Comparison of ENCODE assay signal across 19 cellular contexts in the genomic region with DNA sequence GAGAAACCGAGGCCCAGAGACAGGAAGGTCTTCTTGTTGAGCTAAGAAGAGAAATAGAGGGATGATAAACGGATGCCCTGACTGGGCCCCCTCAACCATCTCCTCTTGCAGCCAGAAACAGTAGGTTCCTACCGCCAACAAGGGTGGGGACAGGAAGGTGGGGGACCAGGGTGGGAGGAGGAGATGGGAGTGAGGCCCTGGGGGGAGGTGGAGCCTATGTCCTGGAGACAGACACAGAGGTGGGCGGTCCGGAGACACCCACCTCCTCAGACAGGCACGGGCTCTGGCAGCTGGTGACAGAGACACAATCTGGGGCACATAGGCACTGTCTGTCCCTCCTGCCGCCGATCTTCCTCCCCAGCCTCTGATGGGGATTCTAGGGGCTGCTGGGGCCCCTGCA. TPM values are rescaled to one million over a fixed set of nuclear protein-coding genes. Genes with fewer than 3 reads are reported as not detected.
DNase-seq lines count a peak whose midpoint lies in the region; FAIRE-seq and TF ChIP-seq lines count a peak whose summit lies in the region.
"Had no signal": no experiment of that assay in that cellular context is flagged by ENCODE, and none has a peak within 500 bp of the region (broad histone marks: within the 10 kb centered on the region; RNA-seq: fewer than 3 reads in every experiment).

No MANE protein-coding gene starts in this region.

- no peaks in the 10 kb centered on the region for H3K9me3 ChIP-seq in BLaER1
- no peaks in the 10 kb centered on the region for H3K9me3 ChIP-seq in HEK293 (ENCODE audit: control insufficient read depth, insufficient read depth, low read depth, low read length)
- H3K9me3 ChIP-seq in astrocyte (ENCODE audit: insufficient read depth, low read depth, low read length): no peaks in the 10 kb centered on the region
- H3K9me3 ChIP-seq in H9 (ENCODE audit: control insufficient read depth, low read depth, low read length): no peaks in the 10 kb centered on the region
- H3K9me3 ChIP-seq: esophagus squamous epithelium, SJCRH30, upper lobe of right lung had no signal

- H3K4ac ChIP-seq in H9 (ENCODE audit: low read depth, low read length): no peak overlapping the region

- H2BK15ac ChIP-seq in H9 (ENCODE audit: low read depth, low read length): no peak overlapping the region

- H3K4me2 ChIP-seq in BLaER1 (peak overlapping the region; percentile 97), astrocyte (ENCODE audit: low read length) (no peak overlapping the region), H9 (ENCODE audit: insufficient read depth, insufficient read length, low read length) (no peak overlapping the region)
- H3K4me2 ChIP-seq: KMS-11 had no signal

- intact Hi-C loops in head of caudate nucleus (cut with DNase I): no loop called here

- no peak overlapping the region for H2AFZ ChIP-seq in astrocyte (ENCODE audit: low read depth, low read length)
- no peak overlapping the region for H2AFZ ChIP-seq in H9 (ENCODE audit: low read length)

- peak overlapping the region; percentile 97 for H3K27ac Mint-ChIP-seq in astrocyte (ENCODE audit: unreplicated experiment)
- H3K27ac Mint-ChIP-seq in osteocyte (ENCODE audit: unreplicated experiment): peak overlapping the region; percentile 96
- H3K27ac Mint-ChIP-seq in H9: no peak overlapping the region
- H3K27ac Mint-ChIP-seq: activated naive CD8-positive, alpha-beta T cell treated with anti-CD3 and anti-CD28 coated beads, Interleukin-2, amount 10 ng/mL, durations not matched to agents 7 days and 5 days had no signal

- H3K36me3 Mint-ChIP-seq in astrocyte (ENCODE audit: low read depth, unreplicated experiment) (no peaks in the 10 kb centered on the region), osteocyte (ENCODE audit: unreplicated experiment) (no peaks in the 10 kb centered on the region), H9 (ENCODE audit: insufficient read depth in 1 of 3, low read depth in 3 of 3) (no peaks in the 10 kb centered on the region)
- H3K36me3 Mint-ChIP-seq: activated naive CD8-positive, alpha-beta T cell treated with anti-CD3 and anti-CD28 coated beads, Interleukin-2, amount 10 ng/mL, durations not matched to agents 7 days and 5 days; CD8-positive, alpha-beta memory T cell had no signal

- no peak overlapping the region for H2BK120ac ChIP-seq in H9 (ENCODE audit: low read depth, low read length, poor library complexity, severe bottlenecking)

- no peak overlapping the region for H3K56ac ChIP-seq in H9 (ENCODE audit: insufficient read length, low read depth, low read length)

- peaks cover 25% of the 10 kb centered on the region for H3K27me3 ChIP-seq in BLaER1
- H3K27me3 ChIP-seq in astrocyte (ENCODE audit: insufficient read depth, low read length): no peaks in the 10 kb centered on the region
- peaks cover 14% of the 10 kb centered on the region; the same call in 1 of the 2 replicates for H3K27me3 ChIP-seq in H9 (ENCODE audit: insufficient read depth, low read length)
- H3K27me3 ChIP-seq: SJCRH30, upper lobe of right lung had no signal

- peaks cover 88% of the 10 kb centered on the region for H3K4me1 ChIP-seq in BLaER1
- H3K4me1 ChIP-seq in HEK293 (ENCODE audit: control insufficient read depth, insufficient read depth, low read length): no peaks in the 10 kb centered on the region; the same call in 1 of the 2 replicates
- H3K4me1 ChIP-seq in astrocyte (ENCODE audit: insufficient read depth, low read length): peaks cover 49% of the 10 kb centered on the region
- H3K4me1 ChIP-seq in H9 (ENCODE audit: insufficient read depth, low read length): no peaks in the 10 kb centered on the region; the same call in 1 of the 2 replicates

- no peak overlapping the region for H2AK5ac ChIP-seq in H9 (ENCODE audit: insufficient read length, low read length)

- H3K9me3 Mint-ChIP-seq in astrocyte (ENCODE audit: unreplicated experiment) (peaks cover 3% of the 10 kb centered on the region), osteocyte (ENCODE audit: unreplicated experiment) (no peaks in the 10 kb centered on the region), H9 (no peaks in the 10 kb centered on the region; a peak in 2 of 5 replicates)
- H3K9me3 Mint-ChIP-seq: activated naive CD8-positive, alpha-beta T cell treated with anti-CD3 and anti-CD28 coated beads, Interleukin-2, amount 10 ng/mL, durations not matched to agents 7 days and 5 days; CD8-positive, alpha-beta memory T cell had no signal

- WGBS in H9 (ENCODE audit: extremely low coverage, insufficient read length, low lambda C conversion rate): no CpG with 5 or more reads among the region's 8 CpGs

- CTCF ChIA-PET in HEK293 (lab: Yijun Ruan, JAX): interaction anchor here (0.7 to 1.3 kb wide), 3 partner anchors 15 to 118 kb away, joined by 3 to 4 read pairs (median 3); no protein-coding TSS in a partner anchor

- TF ChIP-seq CTCF in HEK293 (tag by site-specific recombination; IDR thresholded peaks at IDR 0.05) (no peak), astrocyte (IDR thresholded peaks at IDR 0.05; ENCODE audit: insufficient read depth, low read depth, low read length) (no peak), osteocyte (IDR thresholded peaks at IDR 0.05) (no peak), H9 (conservative IDR thresholded peaks at IDR 0.05) (no peak)

- no peak for FAIRE-seq in astrocyte (lab: Jason Lieb, UNC)

- H3K79me2 ChIP-seq in astrocyte (ENCODE audit: insufficient read depth, low read length): no peaks in the 10 kb centered on the region
- H3K79me2 ChIP-seq in H9 (ENCODE audit: insufficient read depth, low read length): no peaks in the 10 kb centered on the region

- POLR2A ChIA-PET in HEK293 (lab: Yijun Ruan, JAX): interaction anchor here (1.3 to 13.1 kb wide), 2 partner anchors 16 to 48 kb away, joined by 4 to 168 read pairs; a partner anchor contains a TSS

- no peaks in the 10 kb centered on the region for H3K23me2 ChIP-seq in H9 (ENCODE audit: insufficient read length, low read depth, low read length, poor library complexity, severe bottlenecking)

- H2BK5ac ChIP-seq in H9 (ENCODE audit: insufficient read length, low read length): no peak overlapping the region

- H3K27ac ChIP-seq in BLaER1 (no peak overlapping the region), HEK293 (ENCODE audit: extremely low read depth, low read depth, low read length) (no peak overlapping the region), astrocyte (ENCODE audit: low read depth, low read length) (no peak overlapping the region), H9 (ENCODE audit: insufficient read length, low read depth, low read length) (no peak overlapping the region)
- H3K27ac ChIP-seq: KMS-11, SJCRH30, upper lobe of right lung had no signal

- no peak overlapping the region for H3T11ph ChIP-seq in H9 (ENCODE audit: low read length)

- no peaks in the 10 kb centered on the region for H3K36me3 ChIP-seq in BLaER1
- no peaks in the 10 kb centered on the region for H3K36me3 ChIP-seq in HEK293 (ENCODE audit: control insufficient read depth in 2 of 2, insufficient read depth in 1 of 2, low read length in 2 of 2)
- H3K36me3 ChIP-seq in astrocyte (ENCODE audit: insufficient read depth, low read length): no peaks in the 10 kb centered on the region
- H3K36me3 ChIP-seq: esophagus squamous epithelium, SJCRH30, upper lobe of right lung had no signal

- H3K4me1 Mint-ChIP-seq in astrocyte (ENCODE audit: low read depth, unreplicated experiment) (peaks cover 14% of the 10 kb centered on the region), osteocyte (ENCODE audit: unreplicated experiment) (peaks cover 59% of the 10 kb centered on the region), H9 (peaks cover 7 to 25% of the 10 kb centered on the region in 2 experiments)

- no peak overlapping the region for H3K4me3 Mint-ChIP-seq in astrocyte (ENCODE audit: unreplicated experiment)
- H3K4me3 Mint-ChIP-seq in osteocyte (ENCODE audit: unreplicated experiment): no peak overlapping the region
- H3K4me3 Mint-ChIP-seq in H9: no peak overlapping the region
- H3K4me3 Mint-ChIP-seq: activated naive CD8-positive, alpha-beta T cell treated with anti-CD3 and anti-CD28 coated beads, Interleukin-2, amount 10 ng/mL, durations not matched to agents 7 days and 5 days had no signal

- no peak overlapping the region for H2BK12ac ChIP-seq in H9 (ENCODE audit: insufficient read length, low read depth, low read length)

- H3K79me1 ChIP-seq in H9 (ENCODE audit: insufficient read depth, low read depth, low read length, poor library complexity, severe bottlenecking): no peaks in the 10 kb centered on the region

- H3K9ac ChIP-seq in BLaER1: no peak overlapping the region
- peak overlapping the region; percentile 10 for H3K9ac ChIP-seq in astrocyte (ENCODE audit: low read length)
- no peak overlapping the region for H3K9ac ChIP-seq in H9 (ENCODE audit: extremely low read depth, insufficient read length, low read length)
- H3K9ac ChIP-seq: KMS-11 had no signal

- H3K14ac ChIP-seq in H9 (ENCODE audit: insufficient read depth, low read length): no peak overlapping the region

- H3K27me3 Mint-ChIP-seq in astrocyte (ENCODE audit: low read depth, unreplicated experiment): no peaks in the 10 kb centered on the region
- no peaks in the 10 kb centered on the region for H3K27me3 Mint-ChIP-seq in osteocyte (ENCODE audit: unreplicated experiment)
- peaks cover 60% of the 10 kb centered on the region for H3K27me3 Mint-ChIP-seq in H9 (ENCODE audit: low read depth)

- H4K20me1 ChIP-seq in BLaER1: peaks cover 8% of the 10 kb centered on the region; the same call in 1 of the 2 replicates
- H4K20me1 ChIP-seq in astrocyte (ENCODE audit: insufficient read depth, low read length): no peaks in the 10 kb centered on the region
- no peaks in the 10 kb centered on the region for H4K20me1 ChIP-seq in H9 (ENCODE audit: control insufficient read depth, insufficient read depth, insufficient read length)

- H2BK20ac ChIP-seq in H9 (ENCODE audit: low read depth, low read length, poor library complexity, severe bottlenecking): no peak overlapping the region

- no peak overlapping the region for H3K18ac ChIP-seq in H9 (ENCODE audit: insufficient read length, low read depth, low read length)

- H3K4me3 ChIP-seq in BLaER1 (no peak overlapping the region), HEK293 (ENCODE audit: low read depth, low read length) (no peak overlapping the region), astrocyte (ENCODE audit: insufficient read depth, low read depth, low read length) (no peak overlapping the region)
- H3K4me3 ChIP-seq: esophagus squamous epithelium, SJCRH30, upper lobe of right lung had no signal

- H4K8ac ChIP-seq in H9 (replicated peaks; ENCODE audit: insufficient read length, low read depth, low read length): no peak overlapping the region

- DNase-seq in astrocyte (ENCODE audit: low read depth) (no peak), osteocyte (ENCODE audit: extremely low spot score, unreplicated experiment) (no peak), retina (no peak), H9 (no peak), head of caudate nucleus (no peak)
- DNase-seq: activated CD4-positive, alpha-beta T cell treated with anti-CD3 and anti-CD28 coated beads for 48 hours; activated naive CD8-positive, alpha-beta T cell treated with anti-CD3 and anti-CD28 coated beads, Interleukin-2, amount 10 ng/mL, durations not matched to agents 7 days and 5 days; CD8-positive, alpha-beta memory T cell; DMS53; effector memory CD4-positive, alpha-beta T cell; esophagus squamous epithelium; NCI-H1930; NCI-H226; SJCRH30; T-helper 2 cell; upper lobe of right lung had no signal

- H3K23ac ChIP-seq in H9 (ENCODE audit: insufficient read length, low read depth, low read length): no peak overlapping the region

- H4K5ac ChIP-seq in H9 (ENCODE audit: insufficient read length, low read depth, low read length): no peak overlapping the region

- H4K91ac ChIP-seq in H9 (ENCODE audit: insufficient read length, low read depth, low read length): no peak overlapping the region

RNA-seq across cellular contexts. Expression of a gene that starts 16.9 kb away (rescaled TPM):
- total RNA-seq in astrocyte (161 and 190 TPM in 2 replicates), osteocyte (148 and 165 TPM in 2 replicates), H9 (2021) (13.5 and 16.2 TPM in 2 replicates)

RNA-seq across cellular contexts. Expression of a gene that starts 36.1 kb away (rescaled TPM):
- 64.0 and 72.1 TPM in 2 replicates for total RNA-seq in astrocyte
- 40.2 and 40.8 TPM in 2 replicates for total RNA-seq in osteocyte
- total RNA-seq in H9 (2021): 173 and 174 TPM in 2 replicates

Comparison
In these comparisons a context has a peak if more than half of its experiments do, and no peak if none do; other contexts are left out.
1. H3K27ac Mint-ChIP-seq: peak in astrocyte (single experiment) and osteocyte (single experiment); none in H9 (0 of 3).